17 cellular contexts compared by ENCODE assay signal in genomic region chr6:156954781-156955180, GRCh38.
DNase-seq lines count a peak whose midpoint lies in the region; ATAC-seq lines count a peak whose summit lies in the region.
"Had no signal": no experiment of that assay in that cellular context is flagged by ENCODE, and none has a peak within 500 bp of the region (broad histone marks: within the 10 kb centered on the region; RNA-seq: fewer than 3 reads in every experiment).

No MANE protein-coding gene starts in this region.

- H3K36me3 ChIP-seq in subcutaneous abdominal adipose tissue (ENCODE audit: control insufficient read depth in 5 of 5, insufficient read depth in 5 of 5, low read length in 5 of 5) = no peaks in the 10 kb centered on the region
- H3K36me3 ChIP-seq: left lung, tibial artery had no signal

- H3K9me3 Mint-ChIP-seq in naive thymus-derived CD8-positive, alpha-beta T cell = no peaks in the 10 kb centered on the region
- H3K9me3 Mint-ChIP-seq: activated B cell treated with CpG ODN at 0.5 μM for 24 hours; activated T-helper 2 cell treated with anti-CD3 and anti-CD28 coated beads, Interferon-gamma antibody, Interleukin-2, Interleukin-4, amounts not matched to agents 10 μg/mL and 5 μg/mL and 100 μg/mL, durations not matched to agents 14 hours and 24 hours and 36 hours had no signal

- POLR2A ChIA-PET in naive thymus-derived CD8-positive, alpha-beta T cell (lab: Charles Lee) = no interaction called here

- ATAC-seq in T-helper 17 cell (no peak), HG03460 (IDR thresholded peaks at IDR 0.05; ENCODE audit: unreplicated experiment) (no peak)
- no peak for ATAC-seq in naive thymus-derived CD8-positive, alpha-beta T cell

- H3K27ac Mint-ChIP-seq in T-helper 17 cell = peak overlapping the region; percentile 86
- peak overlapping the region in 8 of 10 donors; percentile 9 to 74 (median 54) for H3K27ac Mint-ChIP-seq in naive thymus-derived CD8-positive, alpha-beta T cell
- H3K27ac Mint-ChIP-seq: activated B cell treated with CpG ODN at 0.5 μM for 24 hours; activated T-helper 2 cell treated with anti-CD3 and anti-CD28 coated beads, Interferon-gamma antibody, Interleukin-2, Interleukin-4, amounts not matched to agents 10 μg/mL and 5 μg/mL and 100 μg/mL, durations not matched to agents 14 hours and 24 hours and 36 hours had no signal

- peaks cover 45% of the 10 kb centered on the region for H3K4me1 Mint-ChIP-seq in T-helper 17 cell
- peaks cover 37 to 86% (median 73%) of the 10 kb centered on the region in 4 donors for H3K4me1 Mint-ChIP-seq in naive thymus-derived CD8-positive, alpha-beta T cell

- DNase-seq in NCI-H82 (lab: John Stamatoyannopoulos, UW) (peak; percentile 28), NCI-H82 treated with DMSO at 0.1 percent for 48 hours (lab: John Stamatoyannopoulos, UW; ENCODE audit: unreplicated experiment) (no peak), T-helper 17 cell (no peak), NCI-H1105 treated with DMSO at 0.1 percent for 48 hours (lab: John Stamatoyannopoulos, UW) (no peak), GM19238 (ENCODE audit: insufficient read length, low spot score) (no peak)
- DNase-seq in naive thymus-derived CD8-positive, alpha-beta T cell = no peak
- DNase-seq: activated B cell treated with CpG ODN at 0.5 μM for 24 hours; DMS79 treated with DMSO at 0.1 percent for 48 hours; HCEC 1CT; left lung; NCI-H187 treated with DMSO at 0.1 percent for 48 hours; NCI-H69; stimulated activated CD4-positive, alpha-beta T cell treated with anti-CD3 and anti-CD28 coated beads, Interleukin-2, amount 100 ng/mL, for 48 hours; tibial artery had no signal

- peak overlapping the region; percentile 45 for H3K27ac ChIP-seq in subcutaneous abdominal adipose tissue (ENCODE audit: low read depth, low read length)

- H3K36me3 Mint-ChIP-seq in T-helper 17 cell (ENCODE audit: low read depth) = peaks cover 2% of the 10 kb centered on the region
- peaks cover 0 to 2% (median 0%) of the 10 kb centered on the region in 3 donors for H3K36me3 Mint-ChIP-seq in naive thymus-derived CD8-positive, alpha-beta T cell

- H3K9me3 ChIP-seq in T-helper 17 cell (ENCODE audit: control insufficient read depth, low read length, poor library complexity, severe bottlenecking) (no peaks in the 10 kb centered on the region), subcutaneous abdominal adipose tissue (ENCODE audit: control insufficient read depth in 5 of 5, low read length in 5 of 5) (no peaks in the 10 kb centered on the region)
- H3K9me3 ChIP-seq: left lung, tibial artery had no signal

- no peak overlapping the region for H3K9ac ChIP-seq in subcutaneous abdominal adipose tissue (ENCODE audit: low read length in 5 of 5)

- H3K4me3 ChIP-seq in subcutaneous abdominal adipose tissue (ENCODE audit: low read depth in 1 of 5, low read length in 5 of 5) = no peak overlapping the region
- H3K4me3 ChIP-seq: left lung, tibial artery had no signal

- H3K4me1 ChIP-seq in subcutaneous abdominal adipose tissue (ENCODE audit: control insufficient read depth in 5 of 5, insufficient read depth in 5 of 5, low read length in 5 of 5) = peaks cover 15 to 42% (median 29%) of the 10 kb centered on the region in 5 donors

- H3K27me3 ChIP-seq in subcutaneous abdominal adipose tissue (ENCODE audit: control insufficient read depth in 5 of 5, insufficient read depth in 4 of 5, low read length in 5 of 5) = no peaks in the 10 kb centered on the region
- H3K27me3 ChIP-seq: left lung, tibial artery had no signal

- no peak overlapping the region for H3K4me3 Mint-ChIP-seq in T-helper 17 cell
- peak overlapping the region in 2 of 10 donors; percentile 25 to 28 for H3K4me3 Mint-ChIP-seq in naive thymus-derived CD8-positive, alpha-beta T cell
- H3K4me3 Mint-ChIP-seq: activated B cell treated with CpG ODN at 0.5 μM for 24 hours had no signal

- no peaks in the 10 kb centered on the region for H3K27me3 Mint-ChIP-seq in T-helper 17 cell
- H3K27me3 Mint-ChIP-seq in naive thymus-derived CD8-positive, alpha-beta T cell = no peaks in the 10 kb centered on the region
- H3K27me3 Mint-ChIP-seq: activated B cell treated with CpG ODN at 0.5 μM for 24 hours had no signal
